In the genomic region with DNA sequence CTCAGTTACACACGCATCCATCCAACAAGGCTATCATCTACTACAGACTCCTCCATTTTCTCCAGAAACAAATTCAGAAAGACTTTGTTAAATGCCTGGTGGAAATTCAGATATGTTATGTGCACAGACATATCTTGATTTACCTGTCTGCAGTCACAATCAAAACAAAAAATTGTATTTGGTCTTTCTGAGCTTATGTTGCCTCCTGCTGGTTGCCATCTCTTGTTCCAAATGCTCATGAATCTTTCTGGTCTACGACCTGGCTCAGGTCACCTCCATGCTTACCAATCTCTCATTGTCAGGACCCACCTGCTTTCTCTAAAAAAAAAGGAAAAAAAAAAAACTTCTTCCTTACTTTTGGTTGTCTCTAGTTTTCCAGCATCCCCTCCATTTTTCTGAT, we compare ENCODE assay signal across 9 cellular contexts.
DNase-seq lines count a peak whose midpoint lies in the region; ATAC-seq, FAIRE-seq and TF ChIP-seq lines count a peak whose summit lies in the region.
"Had no signal": no experiment of that assay in that cellular context is flagged by ENCODE, and none has a peak within 500 bp of the region (broad histone marks: within the 10 kb centered on the region; RNA-seq: fewer than 3 reads in every experiment).

No MANE protein-coding gene starts in this region.

- no peaks in the 10 kb centered on the region for H3K79me2 ChIP-seq in OCI-LY1 (ENCODE audit: insufficient read depth, low read length)
- no peaks in the 10 kb centered on the region for H3K79me2 ChIP-seq in endothelial cell of umbilical vein (ENCODE audit: control insufficient read depth, insufficient read depth, low read length)
- H3K79me2 ChIP-seq in parathyroid adenoma, result no peaks in the 10 kb centered on the region

- TF ChIP-seq POLR2A in endothelial cell of umbilical vein (IDR thresholded peaks at IDR 0.05; ENCODE audit: low read depth, low read length) (no peak), GM12891 (IDR thresholded peaks at IDR 0.05; ENCODE audit: low read depth, low read length) (no peak), GM12892 (IDR thresholded peaks at IDR 0.05; ENCODE audit: low read depth, low read length) (no peak)

- no peak overlapping the region for H3K4me2 ChIP-seq in OCI-LY1 (ENCODE audit: low read length)
- H3K4me2 ChIP-seq in endothelial cell of umbilical vein (ENCODE audit: insufficient read depth, low read length), result no peak overlapping the region
- no peak overlapping the region for H3K4me2 ChIP-seq in parathyroid adenoma (ENCODE audit: low read length)

- intact Hi-C loops in endothelial cell of umbilical vein (cut with micrococcal nuclease), result loop anchor here (1.0 to 2.0 kb wide), 4 partner anchors 122 to 476 kb away; no protein-coding TSS in a partner anchor

- POLR2A ChIA-PET in endothelial cell of umbilical vein (lab: Charles Lee), result no interaction called here

- no peak overlapping the region for H3K27ac ChIP-seq in OCI-LY1 (ENCODE audit: low read depth, low read length, poor library complexity, severe bottlenecking)
- H3K27ac ChIP-seq in endothelial cell of umbilical vein (ENCODE audit: insufficient read depth, low read depth, low read length), result no peak overlapping the region
- no peak overlapping the region for H3K27ac ChIP-seq in parathyroid adenoma
- H3K27ac ChIP-seq: thoracic aorta had no signal

- H3K9me3 ChIP-seq in OCI-LY1 (ENCODE audit: low read length) (no peaks in the 10 kb centered on the region), endothelial cell of umbilical vein (replicated peaks; ENCODE audit: control insufficient read depth, insufficient read depth, low read length) (no peaks in the 10 kb centered on the region), parathyroid adenoma (ENCODE audit: control insufficient read depth, low read length) (no peaks in the 10 kb centered on the region)
- H3K9me3 ChIP-seq: thoracic aorta had no signal

- no peak overlapping the region for H3K4me3 ChIP-seq in GM12875 (ENCODE audit: low read depth, low read length)
- H3K4me3 ChIP-seq in OCI-LY1 (ENCODE audit: low read depth, low read length, poor library complexity, severe bottlenecking), result no peak overlapping the region
- H3K4me3 ChIP-seq in endothelial cell of umbilical vein (replicated peaks in 1 of 3; ENCODE audit: insufficient read depth in 1 of 3, low read depth in 1 of 3, low read length in 3 of 3), result no peak overlapping the region
- no peak overlapping the region for H3K4me3 ChIP-seq in parathyroid adenoma (ENCODE audit: low read depth, low read length)
- H3K4me3 ChIP-seq: thoracic aorta had no signal

- H4K20me1 ChIP-seq in OCI-LY1 (ENCODE audit: insufficient read depth, low read length) (no peaks in the 10 kb centered on the region), endothelial cell of umbilical vein (replicated peaks; ENCODE audit: control insufficient read depth, extremely low read depth, insufficient read depth, low read length) (no peaks in the 10 kb centered on the region)

- H3K9me2 ChIP-seq in OCI-LY1 (ENCODE audit: low read depth, low read length), result no peaks in the 10 kb centered on the region

- H3K4me1 ChIP-seq in OCI-LY1 (ENCODE audit: insufficient read depth, low read length, severe bottlenecking) (no peaks in the 10 kb centered on the region), endothelial cell of umbilical vein (ENCODE audit: control insufficient read depth, extremely low read depth, insufficient read depth, low read length) (no peaks in the 10 kb centered on the region), parathyroid adenoma (no peaks in the 10 kb centered on the region)

- BruUV-seq in endothelial cell of umbilical vein (replicated peaks; lab: Mats Ljungman, UMichigan), result no TSS peak

- H3K9ac ChIP-seq in OCI-LY1 (ENCODE audit: low read length) (no peak overlapping the region), endothelial cell of umbilical vein (replicated peaks; ENCODE audit: extremely low read depth, insufficient read depth, low read length) (no peak overlapping the region), parathyroid adenoma (no peak overlapping the region)

- TF ChIP-seq CTCF in GM12875 (IDR thresholded peaks at IDR 0.05; ENCODE audit: borderline replicate concordance, insufficient read depth, low read depth, low read length) (peak; percentile 53; the same call in 1 of the 2 replicates), OCI-LY1 (IDR thresholded peaks at IDR 0.05; ENCODE audit: low read length) (peak; percentile 64), endothelial cell of umbilical vein (IDR thresholded peaks at IDR 0.05; ENCODE audit: extremely low read depth in 1 of 2, insufficient read depth in 1 of 2, low read depth in 1 of 2, low read length in 2 of 2) (peak; percentile 26 to 48), parathyroid adenoma (IDR thresholded peaks at IDR 0.05) (peak; percentile 47)

- H3F3A ChIP-seq in OCI-LY1 (ENCODE audit: insufficient read depth, low read length), result no peaks in the 10 kb centered on the region

- H2AFZ ChIP-seq in OCI-LY1 (ENCODE audit: low read length) (no peak overlapping the region), endothelial cell of umbilical vein (ENCODE audit: low read depth, low read length) (no peak overlapping the region), parathyroid adenoma (no peak overlapping the region)

- FAIRE-seq in endothelial cell of umbilical vein (lab: Jason Lieb, UNC), result peak; percentile 75
- FAIRE-seq in GM12891 (lab: Jason Lieb, UNC), result no peak
- FAIRE-seq in GM12892 (lab: Jason Lieb, UNC), result no peak

- DNase-seq in endothelial cell of umbilical vein (ENCODE audit: low read depth, low spot score) (peak; percentile 43), GM12891 (ENCODE audit: insufficient read length, low spot score) (no peak), GM12892 (ENCODE audit: insufficient read length) (no peak)
- DNase-seq: NCI-H2107 had no signal

- no peaks in the 10 kb centered on the region for H3K9me1 ChIP-seq in endothelial cell of umbilical vein (replicated peaks; ENCODE audit: control insufficient read depth, extremely low read depth, insufficient read depth, low read length)

- H3K27me3 ChIP-seq in OCI-LY1 (ENCODE audit: insufficient read depth, low read length) (no peaks in the 10 kb centered on the region; the same call in 1 of the 2 replicates), endothelial cell of umbilical vein (ENCODE audit: control insufficient read depth in 2 of 2, insufficient read depth in 2 of 2, low read length in 2 of 2) (peaks cover 3 to 9% of the 10 kb centered on the region in 2 experiments), parathyroid adenoma (ENCODE audit: control insufficient read depth, insufficient read depth, low read length) (no peaks in the 10 kb centered on the region)

- dilution Hi-C loops in endothelial cell of umbilical vein (cut with MboI; ENCODE audit: extremely low pct_ligation_motif_present, low sequenced_read_pairs), result no loop called here

- no peak for ATAC-seq in HG02588 (IDR thresholded peaks at IDR 0.05; ENCODE audit: unreplicated experiment)

- CTCF ChIA-PET in endothelial cell of umbilical vein (lab: Charles Lee), result interaction anchor here (0.6 to 4.8 kb wide), 8 partner anchors 14 to 476 kb away, joined by 3 to 57 read pairs (median 10); no protein-coding TSS in a partner anchor

- H3K36me3 ChIP-seq in OCI-LY1 (ENCODE audit: insufficient read depth, low read length), result no peaks in the 10 kb centered on the region
- H3K36me3 ChIP-seq in endothelial cell of umbilical vein (ENCODE audit: control insufficient read depth in 2 of 2, extremely low read depth in 1 of 2, insufficient read depth in 2 of 2, low read length in 2 of 2), result no peaks in the 10 kb centered on the region
- no peaks in the 10 kb centered on the region for H3K36me3 ChIP-seq in parathyroid adenoma (ENCODE audit: control insufficient read depth, insufficient read depth, low read length)
- H3K36me3 ChIP-seq: thoracic aorta had no signal

TF ChIP-seq in endothelial cell of umbilical vein, 7 proteins besides CTCF, POLR2A, EP300 and RAD21:
- TF ChIP-seq, protein P1, sequence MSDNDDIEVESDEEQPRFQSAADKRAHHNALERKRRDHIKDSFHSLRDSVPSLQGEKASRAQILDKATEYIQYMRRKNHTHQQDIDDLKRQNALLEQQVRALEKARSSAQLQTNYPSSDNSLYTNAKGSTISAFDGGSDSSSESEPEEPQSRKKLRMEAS (IDR thresholded peaks at IDR 0.05; ENCODE audit: insufficient read depth, insufficient read length), result no peak
TF ChIP-seq in endothelial cell of umbilical vein: peak in this region for 0.

TF ChIP-seq in GM12891, 5 proteins besides CTCF, POLR2A, EP300 and RAD21:
- TF ChIP-seq SPI1 (IDR thresholded peaks at IDR 0.05; ENCODE audit: low read depth, low read length) (no peak), POU2F2 (IDR thresholded peaks at IDR 0.05; ENCODE audit: low read depth, low read length) (no peak), PAX5 (IDR thresholded peaks at IDR 0.05; ENCODE audit: insufficient read depth, low read length, severe bottlenecking) (no peak), POLR2AphosphoS5 (IDR thresholded peaks at IDR 0.05; ENCODE audit: low read depth, low read length) (no peak), TAF1 (IDR thresholded peaks at IDR 0.05; ENCODE audit: low read depth, low read length) (no peak)
TF ChIP-seq in GM12891: peak in this region for 0.
